21 cellular contexts compared by ENCODE assay signal in genomic region chr11:129787518-129787917, GRCh38. TPM values are rescaled to one million over a fixed set of nuclear protein-coding genes. Genes with fewer than 3 reads are reported as not detected.
"Had no signal": no experiment of that assay in that cellular context is flagged by ENCODE, and none has a peak within 500 bp of the region (broad histone marks: within the 10 kb centered on the region; RNA-seq: fewer than 3 reads in every experiment).

No MANE protein-coding gene starts in this region.

- H3K4me3 ChIP-seq: gastroesophageal sphincter, heart left ventricle, neural progenitor cell, right atrium auricular region, skin epidermis, suprapubic skin, transverse colon, uterus had no signal

- H3K27ac ChIP-seq: gastroesophageal sphincter, heart left ventricle, neural progenitor cell, right atrium auricular region, skin epidermis, suprapubic skin, uterus had no signal

- H3K36me3 ChIP-seq: gastroesophageal sphincter, heart left ventricle, neural progenitor cell, right atrium auricular region, suprapubic skin, transverse colon, uterus had no signal

- DNase-seq: activated CD4-positive, alpha-beta T cell treated with anti-CD3 and anti-CD28 coated beads, Interleukin-2, amount 50 U/mL, for 1 hour; activated CD8-positive, alpha-beta memory T cell treated with anti-CD3 and anti-CD28 coated beads, Interleukin-2, amount 50 U/mL, for 48 hours; activated effector memory CD4-positive, alpha-beta T cell treated with Interleukin-2 at 50 U/mL for 16 hours; activated naive CD4-positive, alpha-beta T cell treated with anti-CD3 and anti-CD28 coated beads, Interleukin-2, amount 50 U/mL, for 16 hours; activated T-cell treated with anti-CD3 and anti-CD28 coated beads, Interleukin-2, amount 50 U/mL, for 48 hours; dermis blood vessel endothelial cell; effector memory CD8-positive, alpha-beta T cell; heart left ventricle; immature natural killer cell; left cardiac atrium; mesendoderm; naive thymus-derived CD4-positive, alpha-beta T cell; transverse colon; uterus had no signal

- H3K9ac ChIP-seq: neural progenitor cell had no signal

- H3K9me3 ChIP-seq: gastroesophageal sphincter, heart left ventricle, right atrium auricular region, suprapubic skin, transverse colon, uterus had no signal

- H3K4me2 ChIP-seq: neural progenitor cell had no signal

- H3K4me1 ChIP-seq: gastroesophageal sphincter, neural progenitor cell, right atrium auricular region, uterus had no signal

- H2AFZ ChIP-seq: neural progenitor cell had no signal

- H3K27me3 ChIP-seq: right atrium auricular region, transverse colon, uterus had no signal

- FAIRE-seq: astrocyte had no signal

- ATAC-seq: effector memory CD8-positive, alpha-beta T cell; gastroesophageal sphincter; heart left ventricle; left cardiac atrium; naive thymus-derived CD4-positive, alpha-beta T cell had no signal

RNA-seq across cellular contexts. Expression of gene TMEM45B, which starts 28.1 kb away (rescaled TPM):
- total RNA-seq: astrocyte, heart left ventricle, left cardiac atrium, osteoblast, right atrium auricular region had no signal
